24 cellular contexts compared by ENCODE assay signal in genomic region chr10:112176543-112176942, GRCh38.
"Had no signal": no experiment of that assay in that cellular context is flagged by ENCODE, and none has a peak within 500 bp of the region (broad histone marks: within the 10 kb centered on the region; RNA-seq: fewer than 3 reads in every experiment).

No MANE protein-coding gene starts in this region.

- ATAC-seq: activated T-helper 17 cell treated with anti-CD3 and anti-CD28 coated beads, Interleukin-2, amount 50 U/mL, for 72 hours; T-helper 17 cell had no signal

- H3K27me3 Mint-ChIP-seq: activated CD4-positive, alpha-beta memory T cell treated with anti-CD3 and anti-CD28 coated beads, Interleukin-2, amount 10 ng/mL, durations not matched to agents 7 days and 5 days; activated CD4-positive, alpha-beta T cell treated with anti-CD3 and anti-CD28 coated beads, Interleukin-2, amount 10 ng/mL, durations not matched to agents 7 days and 5 days; activated naive CD8-positive, alpha-beta T cell; activated T-helper 17 cell treated with anti-CD3 and anti-CD28 coated beads, Interleukin-2, amount 50 U/mL, for 72 hours; T-helper 17 cell had no signal

- DNase-seq: activated CD4-positive, alpha-beta memory T cell treated with anti-CD3 and anti-CD28 coated beads, Interleukin-2, amount 10 ng/mL, durations not matched to agents 7 days and 5 days; activated CD4-positive, alpha-beta T cell treated with anti-CD3 and anti-CD28 coated beads, Interleukin-2, amount 10 ng/mL, durations not matched to agents 7 days and 5 days; activated CD4-positive, CD25-positive, alpha-beta regulatory T cell; activated gamma-delta T cell; activated naive CD4-positive, alpha-beta T cell treated with anti-CD3 and anti-CD28 coated beads for 36 hours; activated T-cell treated with anti-CD3 and anti-CD28 coated beads for 4 hours; activated T-cell treated with anti-CD3 and anti-CD28 coated beads, Interleukin-2, amount 50 U/mL, for 48 hours; adrenal gland; anterior cingulate cortex; Kasumi-1; KBM-7; NCI-H1105 treated with DMSO at 0.1 percent for 48 hours; NCI-H1436 treated with DMSO at 0.1 percent for 48 hours; NCI-H187; NCI-H2081; NCI-H510A treated with DMSO at 0.1 percent for 48 hours; NCI-H69; NK-92 treated with Interleukin-12 subunit alpha and Interleukin-12 subunit beta, amount 100 ng/mL, for 24 hours; Peyer's patch; SIG-M5; T-helper 17 cell had no signal

- H3K27ac Mint-ChIP-seq: activated CD4-positive, alpha-beta memory T cell treated with anti-CD3 and anti-CD28 coated beads, Interleukin-2, amount 10 ng/mL, durations not matched to agents 7 days and 5 days; activated CD4-positive, alpha-beta T cell treated with anti-CD3 and anti-CD28 coated beads, Interleukin-2, amount 10 ng/mL, durations not matched to agents 7 days and 5 days; activated naive CD4-positive, alpha-beta T cell treated with anti-CD3 and anti-CD28 coated beads for 36 hours; activated naive CD8-positive, alpha-beta T cell; activated T-helper 17 cell treated with anti-CD3 and anti-CD28 coated beads, Interleukin-2, amount 50 U/mL, for 72 hours; T-helper 17 cell had no signal

- H3K4me1 Mint-ChIP-seq: activated CD4-positive, alpha-beta memory T cell treated with anti-CD3 and anti-CD28 coated beads, Interleukin-2, amount 10 ng/mL, durations not matched to agents 7 days and 5 days; activated T-helper 17 cell treated with anti-CD3 and anti-CD28 coated beads, Interleukin-2, amount 50 U/mL, for 72 hours had no signal

- H3K27me3 ChIP-seq: adrenal gland, Peyer's patch had no signal

- H3K4me3 ChIP-seq: adrenal gland, Peyer's patch had no signal

- H3K4me3 Mint-ChIP-seq: activated CD4-positive, alpha-beta memory T cell treated with anti-CD3 and anti-CD28 coated beads, Interleukin-2, amount 10 ng/mL, durations not matched to agents 7 days and 5 days; activated CD4-positive, alpha-beta T cell treated with anti-CD3 and anti-CD28 coated beads, Interleukin-2, amount 10 ng/mL, durations not matched to agents 7 days and 5 days; activated naive CD4-positive, alpha-beta T cell treated with anti-CD3 and anti-CD28 coated beads for 36 hours; activated naive CD8-positive, alpha-beta T cell; activated T-helper 17 cell treated with anti-CD3 and anti-CD28 coated beads, Interleukin-2, amount 50 U/mL, for 72 hours; T-helper 17 cell had no signal

- H3K9me3 Mint-ChIP-seq: activated CD4-positive, alpha-beta memory T cell treated with anti-CD3 and anti-CD28 coated beads, Interleukin-2, amount 10 ng/mL, durations not matched to agents 7 days and 5 days; activated CD4-positive, alpha-beta T cell treated with anti-CD3 and anti-CD28 coated beads, Interleukin-2, amount 10 ng/mL, durations not matched to agents 7 days and 5 days; activated naive CD4-positive, alpha-beta T cell treated with anti-CD3 and anti-CD28 coated beads for 36 hours; activated T-helper 17 cell treated with anti-CD3 and anti-CD28 coated beads, Interleukin-2, amount 50 U/mL, for 72 hours had no signal

- H3K27ac ChIP-seq: adrenal gland, VCaP had no signal

- H3K9me3 ChIP-seq: adrenal gland, Peyer's patch had no signal
